Comparison of ENCODE assay signal across 8 cellular contexts in the genomic region with DNA sequence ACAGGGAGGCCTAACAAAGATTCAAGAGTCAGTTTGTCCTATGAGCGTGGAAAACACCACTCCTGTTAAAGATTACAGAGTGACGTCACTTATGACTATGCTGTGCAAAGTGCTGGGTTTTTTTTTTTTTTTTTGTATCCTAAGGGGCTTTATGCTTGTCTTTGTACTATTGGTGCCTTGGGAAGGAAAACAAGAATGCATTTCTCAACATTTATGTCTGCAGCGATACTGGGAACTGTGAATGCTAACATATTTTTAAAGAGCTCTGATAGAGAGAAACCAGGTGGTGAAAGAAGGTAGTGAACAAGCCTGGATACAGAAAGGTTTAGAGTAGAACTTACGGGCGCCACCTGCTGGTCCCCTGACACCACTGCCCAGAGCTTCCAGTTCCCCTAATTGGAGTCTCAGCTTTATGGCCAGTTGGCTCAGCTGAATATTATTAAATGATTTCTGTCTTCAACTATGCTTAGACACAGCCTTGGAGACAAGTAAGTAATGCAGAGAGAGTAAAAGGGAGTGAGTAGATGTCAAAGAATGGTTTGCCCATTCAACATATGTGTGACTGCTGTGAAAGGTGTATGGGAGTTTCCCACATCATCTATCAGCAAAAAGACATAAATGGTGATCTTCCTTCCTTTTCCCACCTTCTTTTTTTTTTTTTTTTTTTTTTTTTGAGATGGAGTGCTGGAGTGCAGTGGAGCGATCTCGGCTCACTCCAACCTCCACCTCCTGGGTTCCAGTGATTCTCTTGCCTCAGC.
DNase-seq lines count a peak whose midpoint lies in the region; ATAC-seq and TF ChIP-seq lines count a peak whose summit lies in the region.

No MANE protein-coding gene starts in this region.

- H3K4me1 ChIP-seq in psoas muscle, result no peaks in the 10 kb centered on the region

- no peak overlapping the region for H3K27ac ChIP-seq in psoas muscle

- H3K9me3 Mint-ChIP-seq in HFFc6, result no peaks in the 10 kb centered on the region
- H3K9me3 Mint-ChIP-seq in activated naive CD4-positive, alpha-beta T cell treated with anti-CD3 and anti-CD28 coated beads, Interleukin-2, amount 50 U/mL, for 72 hours, result peaks cover 10 to 12% of the 10 kb centered on the region in 2 donors

- 32 to 36% (median 33%) methylated on average over 7 of the region's 7 CpGs for WGBS in psoas muscle, 3 donors

- H3K27me3 Mint-ChIP-seq in HFFc6 (ENCODE audit: insufficient read depth), result peaks cover 5% of the 10 kb centered on the region

- TF ChIP-seq CTCF in GM12865 (IDR thresholded peaks at IDR 0.05; ENCODE audit: insufficient read depth, low read depth, low read length, missing control alignments) (peak; percentile 93), HFFc6 (IDR thresholded peaks at IDR 0.05) (peak; percentile 91), psoas muscle (IDR thresholded peaks at IDR 0.05) (peak; percentile 88)

- peak; percentile 85 for DNase-seq in GM12865 (ENCODE audit: low read depth)
- DNase-seq in HFFc6, result peak; percentile 71
- DNase-seq in NAMALWA (ENCODE audit: low spot score), result peak; percentile 66
- DNase-seq in SKM-1 treated with dmso at 0.1 percent for 144 hours (lab: John Stamatoyannopoulos, UW; ENCODE audit: unreplicated experiment), result peak; percentile 79
- DNase-seq in activated naive CD4-positive, alpha-beta T cell treated with anti-CD3 and anti-CD28 coated beads, Interleukin-2, amount 50 U/mL, for 72 hours (ENCODE audit: low spot score in 2 of 2), result peak; percentile 56 to 68
- peak; percentile 85 for DNase-seq in Right ventricle myocardium superior
- DNase-seq in psoas muscle, result peak; percentile 77 to 79
- no peak for DNase-seq in HuH-7.5 (ENCODE audit: low spot score)

- intact Hi-C loops in Right ventricle myocardium superior (cut with DNase I) (loop anchor here (2.0 to 5.0 kb wide), 2 partner anchors 283 to 645 kb away; no protein-coding TSS in a partner anchor), psoas muscle (cut with DNase I) (loop anchor here (1.0 to 5.0 kb wide), 3 partner anchors 280 to 1217 kb away; no protein-coding TSS in a partner anchor)

- no peak overlapping the region for H3K27ac Mint-ChIP-seq in HFFc6
- H3K27ac Mint-ChIP-seq in activated naive CD4-positive, alpha-beta T cell treated with anti-CD3 and anti-CD28 coated beads, Interleukin-2, amount 50 U/mL, for 72 hours, result peak overlapping the region in 1 of 2 donors; percentile 74

- peak; percentile 91 to 94 for ATAC-seq in activated naive CD4-positive, alpha-beta T cell treated with anti-CD3 and anti-CD28 coated beads, Interleukin-2, amount 50 U/mL, for 72 hours
- ATAC-seq in Right ventricle myocardium superior (ENCODE audit: poor library complexity) (peak; percentile 99), psoas muscle (peak; percentile 74 to 91 (median 82))

- H3K4me3 Mint-ChIP-seq in HFFc6, result no peak overlapping the region

- no peak overlapping the region for H3K4me3 ChIP-seq in GM12865 (ENCODE audit: low read depth, low read length)
- no peak overlapping the region for H3K4me3 ChIP-seq in psoas muscle

- H3K36me3 Mint-ChIP-seq in HFFc6 (ENCODE audit: low read depth), result no peaks in the 10 kb centered on the region
- H3K36me3 Mint-ChIP-seq in activated naive CD4-positive, alpha-beta T cell treated with anti-CD3 and anti-CD28 coated beads, Interleukin-2, amount 50 U/mL, for 72 hours, result peaks cover 11 to 23% of the 10 kb centered on the region in 2 donors

- no peaks in the 10 kb centered on the region for H3K27me3 ChIP-seq in psoas muscle (ENCODE audit: insufficient read depth in 3 of 3, low read length in 2 of 3)

- no peaks in the 10 kb centered on the region for H3K36me3 ChIP-seq in psoas muscle (ENCODE audit: insufficient read depth in 1 of 2, low read depth in 1 of 2)

- peaks cover 15% of the 10 kb centered on the region for H3K4me1 Mint-ChIP-seq in HFFc6 (ENCODE audit: low read depth)

- no peaks in the 10 kb centered on the region for H3K9me3 ChIP-seq in psoas muscle
